Comparison of ENCODE assay signal across 34 cellular contexts in the genomic region with DNA sequence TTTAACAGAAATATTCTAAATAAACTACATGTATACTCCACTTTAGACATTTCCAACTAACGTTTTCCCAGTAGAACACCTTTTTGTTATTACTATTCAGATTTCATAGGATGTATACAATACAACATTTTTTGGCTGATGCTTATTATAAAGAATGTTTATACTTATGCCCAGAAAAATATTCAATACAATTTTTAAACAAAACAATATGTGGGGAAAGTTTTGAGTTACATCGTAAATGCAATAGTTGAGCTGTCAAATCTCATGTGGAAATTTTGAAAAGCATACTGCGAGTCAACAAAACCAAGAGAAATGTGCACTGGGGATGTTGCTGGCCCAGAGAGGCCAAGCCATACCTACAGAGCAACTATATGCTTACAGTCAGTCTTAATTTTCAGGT.
"Had no signal": no experiment of that assay in that cellular context is flagged by ENCODE, and none has a peak within 500 bp of the region (broad histone marks: within the 10 kb centered on the region; RNA-seq: fewer than 3 reads in every experiment).

No MANE protein-coding gene starts in this region.

- H3K27ac ChIP-seq: ascending aorta, body of pancreas, brain microvascular endothelial cell, breast epithelium, cardiac muscle cell had no signal

- H3K27me3 ChIP-seq: ascending aorta, body of pancreas, brain microvascular endothelial cell, breast epithelium, cardiac muscle cell had no signal

- H3K36me3 ChIP-seq: ascending aorta, brain microvascular endothelial cell, breast epithelium, cardiac muscle cell had no signal

- ATAC-seq: activated naive CD4-positive, alpha-beta T cell treated with anti-CD3 and anti-CD28 coated beads, Interleukin-2, amount 50 U/mL, for 72 hours; activated naive CD8-positive, alpha-beta T cell treated with anti-CD3 and anti-CD28 coated beads, Interleukin-2, amount 50 U/mL, for 24 hours; activated T-cell treated with anti-CD3 and anti-CD28 coated beads, Interleukin-2, amount 50 U/mL, for 4 hours; activated T-cell treated with anti-CD3 and anti-CD28 coated beads, Interleukin-2, amount 50 U/mL, for 72 hours; activated T-helper 17 cell treated with anti-CD3 and anti-CD28 coated beads, Interleukin-2, amount 50 U/mL, for 72 hours; body of pancreas had no signal

- H3K4me1 ChIP-seq: ascending aorta, body of pancreas, breast epithelium had no signal

- H3K4me3 ChIP-seq: ascending aorta, body of pancreas, breast epithelium, cardiac muscle cell had no signal

- FAIRE-seq: astrocyte, bronchial epithelial cell had no signal

- H3K9me3 ChIP-seq: body of pancreas had no signal

- DNase-seq: activated effector memory CD4-positive, alpha-beta T cell treated with anti-CD3 and anti-CD28 coated beads, Interleukin-2, amount 50 U/mL, for 16 hours; activated effector memory CD4-positive, alpha-beta T cell treated with Interleukin-2 at 50 U/mL for 16 hours; activated gamma-delta T cell; activated gamma-delta T cell treated with Interleukin-2 at 50 U/mL for 16 hours; activated naive CD4-positive, alpha-beta T cell; activated naive CD4-positive, alpha-beta T cell treated with anti-CD3 and anti-CD28 coated beads for 36 hours; activated naive CD4-positive, alpha-beta T cell treated with anti-CD3 and anti-CD28 coated beads, Interleukin-2, amount 10 ng/mL, durations not matched to agents 7 days and 5 days; activated naive CD4-positive, alpha-beta T cell treated with anti-CD3 and anti-CD28 coated beads, Interleukin-2, amount 50 U/mL, for 16 hours; activated naive CD4-positive, alpha-beta T cell treated with Interleukin-2 at 50 U/mL for 16 hours; activated naive CD8-positive, alpha-beta T cell treated with anti-CD3 and anti-CD28 coated beads for 36 hours; activated naive CD8-positive, alpha-beta T cell treated with anti-CD3 and anti-CD28 coated beads, Interleukin-2, amount 10 ng/mL, durations not matched to agents 7 days and 5 days; activated naive CD8-positive, alpha-beta T cell treated with anti-CD3 and anti-CD28 coated beads, Interleukin-2, amount 50 U/mL, for 24 hours; activated T-cell treated with anti-CD3 and anti-CD28 coated beads for 4 hours; activated T-cell treated with anti-CD3 and anti-CD28 coated beads, Interleukin-2, amount 50 U/mL, for 1 hour; activated T-cell treated with anti-CD3 and anti-CD28 coated beads, Interleukin-2, amount 50 U/mL, for 24 hours; activated T-cell treated with anti-CD3 and anti-CD28 coated beads, Interleukin-2, amount 50 U/mL, for 4 hours; activated T-cell treated with anti-CD3 and anti-CD28 coated beads, Interleukin-2, amount 50 U/mL, for 48 hours; activated T-cell treated with anti-CD3 and anti-CD28 coated beads, Interleukin-2, amount 50 U/mL, for 72 hours; amniotic stem cell; amygdala; anterior cingulate cortex; aorta; body of pancreas; brain microvascular endothelial cell; caudate nucleus; central memory CD4-positive, alpha-beta T cell; cerebellar nuclear complex had no signal
